9 cellular contexts compared by ENCODE assay signal in genomic region chr3:2097641-2098191, GRCh38. TPM values are rescaled to one million over a fixed set of nuclear protein-coding genes. Genes with fewer than 3 reads are reported as not detected.
A peak's percentile ranks its signal among the peaks of the same experiment; 100 is the strongest.
DNase-seq lines count a peak whose midpoint lies in the region; ATAC-seq and TF ChIP-seq lines count a peak whose summit lies in the region.
"Had no signal": no experiment of that assay in that cellular context is flagged by ENCODE, and none has a peak within 500 bp of the region (broad histone marks: within the 10 kb centered on the region; RNA-seq: fewer than 3 reads in every experiment).

No MANE protein-coding gene starts in this region.

- H3K4me1 ChIP-seq in H9 (ENCODE audit: insufficient read depth, low read length) = no peaks in the 10 kb centered on the region

- H3K4me1 Mint-ChIP-seq in H9 = peaks cover 21 to 43% of the 10 kb centered on the region in 2 experiments
- H3K4me1 Mint-ChIP-seq in stimulated activated memory B cell treated with anti-CD40 and anti-IgM and Interleukin-4, amounts not matched to agents 10 μg/mL and 1 μg/mL and 100 μg/mL, for 72 hours = no peaks in the 10 kb centered on the region

- no peak overlapping the region for H3K14ac ChIP-seq in H9 (ENCODE audit: insufficient read depth, low read length)

- no peak overlapping the region for H3K9ac ChIP-seq in H9 (ENCODE audit: extremely low read depth, insufficient read length, low read length)

- peak overlapping the region; percentile 89 for H3K4me2 ChIP-seq in H9 (ENCODE audit: insufficient read depth, insufficient read length, low read length)

- no peak overlapping the region for H3K27ac Mint-ChIP-seq in H9
- no peak overlapping the region for H3K27ac Mint-ChIP-seq in stimulated activated memory B cell treated with anti-CD40 and anti-IgM and Interleukin-4, amounts not matched to agents 10 μg/mL and 1 μg/mL and 100 μg/mL, for 72 hours

- H3T11ph ChIP-seq in H9 (ENCODE audit: low read length) = no peak overlapping the region

- H3K79me1 ChIP-seq in H9 (ENCODE audit: insufficient read depth, low read depth, low read length, poor library complexity, severe bottlenecking) = no peaks in the 10 kb centered on the region

- peaks cover 22% of the 10 kb centered on the region for H3K23me2 ChIP-seq in H9 (ENCODE audit: insufficient read length, low read depth, low read length, poor library complexity, severe bottlenecking)

- H2BK20ac ChIP-seq in H9 (ENCODE audit: low read depth, low read length, poor library complexity, severe bottlenecking) = no peak overlapping the region

- H3K27ac ChIP-seq in H9 (ENCODE audit: insufficient read length, low read depth, low read length) = no peak overlapping the region
- no peak overlapping the region for H3K27ac ChIP-seq in WERI-Rb-1

- no peak overlapping the region for H4K91ac ChIP-seq in H9 (ENCODE audit: insufficient read length, low read depth, low read length)

- no peak overlapping the region for H2AK5ac ChIP-seq in H9 (ENCODE audit: insufficient read length, low read length)

- TF ChIP-seq CTCF in H9 (conservative IDR thresholded peaks at IDR 0.05) (no peak), WERI-Rb-1 (IDR thresholded peaks at IDR 0.05; ENCODE audit: low read depth, low read length) (no peak)

- H2BK5ac ChIP-seq in H9 (ENCODE audit: insufficient read length, low read length) = no peak overlapping the region

- no peak overlapping the region for H3K4ac ChIP-seq in H9 (ENCODE audit: low read depth, low read length)

- no peak overlapping the region for H2BK120ac ChIP-seq in H9 (ENCODE audit: low read depth, low read length, poor library complexity, severe bottlenecking)

- no peak overlapping the region for H3K56ac ChIP-seq in H9 (ENCODE audit: insufficient read length, low read depth, low read length)

- H3K9me3 ChIP-seq in H9 (ENCODE audit: control insufficient read depth, low read depth, low read length) = no peaks in the 10 kb centered on the region
- H3K9me3 ChIP-seq in WERI-Rb-1 (ENCODE audit: severe bottlenecking) = no peaks in the 10 kb centered on the region
- peaks cover 2% of the 10 kb centered on the region for H3K9me3 ChIP-seq in iPS-18c (ENCODE audit: control insufficient read depth, insufficient read depth, low read length)

- peak overlapping the region; percentile 68 to 83 for H3K4me3 Mint-ChIP-seq in H9
- H3K4me3 Mint-ChIP-seq in stimulated activated memory B cell treated with anti-CD40 and anti-IgM and Interleukin-4, amounts not matched to agents 10 μg/mL and 1 μg/mL and 100 μg/mL, for 72 hours = no peak overlapping the region

- no peaks in the 10 kb centered on the region for H4K20me1 ChIP-seq in H9 (ENCODE audit: control insufficient read depth, insufficient read depth, insufficient read length)

- H3K9me3 Mint-ChIP-seq in H9 = peaks cover 9 to 11% of the 10 kb centered on the region in 2 experiments
- peaks cover 3% of the 10 kb centered on the region for H3K9me3 Mint-ChIP-seq in stimulated activated memory B cell treated with anti-CD40 and anti-IgM and Interleukin-4, amounts not matched to agents 10 μg/mL and 1 μg/mL and 100 μg/mL, for 72 hours

- WGBS in H9 (ENCODE audit: extremely low coverage, insufficient read length, low lambda C conversion rate) = no CpG with 5 or more reads among the region's 18 CpGs

- no peaks in the 10 kb centered on the region for H3K36me3 ChIP-seq in WERI-Rb-1

- no peak overlapping the region for H2BK15ac ChIP-seq in H9 (ENCODE audit: low read depth, low read length)

- peak overlapping the region; percentile 57 for H2AFZ ChIP-seq in H9 (ENCODE audit: low read length)

- ATAC-seq in stimulated activated memory B cell treated with anti-CD40 and anti-IgM and Interleukin-4, amounts not matched to agents 10 μg/mL and 1 μg/mL and 100 μg/mL, for 72 hours = no peak

- H3K27me3 ChIP-seq in H9 (ENCODE audit: insufficient read depth, low read length) = peaks cover 33% of the 10 kb centered on the region
- no peaks in the 10 kb centered on the region for H3K27me3 ChIP-seq in WERI-Rb-1 (ENCODE audit: insufficient read depth, low read depth, severe bottlenecking)

- H3K23ac ChIP-seq in H9 (ENCODE audit: insufficient read length, low read depth, low read length) = no peak overlapping the region

- no peak overlapping the region for H4K5ac ChIP-seq in H9 (ENCODE audit: insufficient read length, low read depth, low read length)

- no peaks in the 10 kb centered on the region for H3K79me2 ChIP-seq in H9 (ENCODE audit: insufficient read depth, low read length)

- peak overlapping the region; percentile 74 for H3K4me3 ChIP-seq in WERI-Rb-1 (ENCODE audit: low read depth, low read length)
- peak overlapping the region; percentile 63; the same call in 1 of the 2 replicates for H3K4me3 ChIP-seq in iPS-18c (ENCODE audit: insufficient read depth, low read depth, low read length)

- peak; percentile 29 for DNase-seq in H9
- DNase-seq in WERI-Rb-1 = peak; percentile 13
- DNase-seq in retina = peak; percentile 60
- DNase-seq in NCI-H510A (lab: John Stamatoyannopoulos, UW) = no peak
- DNase-seq in mesenteric fat pad (ENCODE audit: low spot score) = no peak
- DNase-seq in HuH-7.5 (ENCODE audit: low spot score) = no peak
- DNase-seq: DND-41 had no signal

- H3K18ac ChIP-seq in H9 (ENCODE audit: insufficient read length, low read depth, low read length) = no peak overlapping the region

- H4K8ac ChIP-seq in H9 (replicated peaks; ENCODE audit: insufficient read length, low read depth, low read length) = no peak overlapping the region

- H3K36me3 Mint-ChIP-seq in H9 (ENCODE audit: insufficient read depth in 1 of 3, low read depth in 3 of 3) = peaks cover 3 to 8% (median 7%) of the 10 kb centered on the region in 3 experiments
- H3K36me3 Mint-ChIP-seq in stimulated activated memory B cell treated with anti-CD40 and anti-IgM and Interleukin-4, amounts not matched to agents 10 μg/mL and 1 μg/mL and 100 μg/mL, for 72 hours = no peaks in the 10 kb centered on the region

- H2BK12ac ChIP-seq in H9 (ENCODE audit: insufficient read length, low read depth, low read length) = no peak overlapping the region

- peaks cover 79% of the 10 kb centered on the region for H3K27me3 Mint-ChIP-seq in H9 (ENCODE audit: low read depth)
- peaks cover 54% of the 10 kb centered on the region for H3K27me3 Mint-ChIP-seq in stimulated activated memory B cell treated with anti-CD40 and anti-IgM and Interleukin-4, amounts not matched to agents 10 μg/mL and 1 μg/mL and 100 μg/mL, for 72 hours

RNA-seq across cellular contexts. Expression of gene CNTN4, which starts 0.9 kb away (rescaled TPM):
- total RNA-seq in H9 (2021) (1.6 TPM in 2 replicates), mesenteric fat pad (3.8 TPM)

Comparison
In these comparisons a context has a peak if more than half of its experiments do, and no peak if none do; other contexts are left out.
1. DNase-seq: peak in H9 (single experiment), WERI-Rb-1 (single experiment) and retina (single experiment); none in NCI-H510A (single experiment), mesenteric fat pad (single experiment) and HuH-7.5 (single experiment).